In the genomic region with DNA sequence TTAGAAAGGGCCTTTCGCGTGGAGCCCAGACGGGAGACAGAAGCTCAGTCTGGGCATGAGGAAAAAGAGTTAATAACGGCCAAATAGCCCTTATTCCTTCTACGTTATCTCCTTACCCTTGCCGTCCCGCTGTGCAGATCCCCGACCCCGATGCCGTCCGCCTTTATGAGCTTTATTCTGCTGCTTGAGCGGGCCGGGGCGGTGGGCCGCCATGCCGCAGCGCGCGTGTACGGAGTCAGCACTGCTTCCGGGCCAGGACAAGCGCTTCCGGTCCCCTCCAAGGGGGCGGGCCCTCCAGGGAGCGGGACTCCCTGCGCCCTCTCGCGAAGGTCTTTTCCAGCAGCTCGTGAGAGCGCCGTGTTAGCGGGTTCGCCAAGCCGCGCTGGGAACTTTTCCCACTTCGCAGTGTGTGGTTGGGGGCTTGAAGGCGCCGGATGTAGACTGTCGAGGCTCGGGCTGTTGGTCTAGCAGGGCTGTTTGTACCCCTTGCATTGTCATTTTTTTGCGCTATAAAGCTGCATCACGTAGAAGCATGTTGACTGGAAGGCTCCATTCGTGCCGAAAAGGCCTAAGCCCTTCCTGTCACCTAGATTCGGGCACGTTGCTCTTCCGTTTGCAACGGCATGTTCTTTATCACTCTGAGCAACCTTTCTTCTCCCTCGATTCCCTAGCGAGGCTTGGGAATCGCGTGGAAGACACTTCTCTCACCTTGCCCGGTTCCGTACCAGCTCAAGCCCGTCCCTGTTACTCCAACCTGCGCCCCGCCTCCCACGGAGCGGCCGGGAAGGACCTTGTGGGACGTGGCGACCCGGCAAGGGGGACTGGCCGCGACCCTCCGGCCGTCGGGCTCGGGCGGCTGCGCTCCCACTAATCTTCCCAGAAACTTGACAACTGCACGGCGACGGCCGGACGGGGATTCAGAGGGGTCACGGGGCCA, we compare ENCODE assay signal across 1 cellular context.
TF ChIP-seq lines count a peak whose summit lies in the region.

TSS of gene TSR1 (minus strand) at position 243 of the 937 bp plus-strand sequence. CDS start at position 213, 30 bp downstream.

TF ChIP-seq in HepG2, 621 proteins besides CTCF, POLR2A, EP300 and RAD21 (continued from another document and continues in another):
- TF ChIP-seq CSRNP2 (CRISPR knock-in tag; conservative IDR thresholded peaks at IDR 0.05; ENCODE audit: low read depth): 0 out of 2 replicates have a peak, but pooled peaks have one; percentile 28
- peak; percentile 76; the same call in 1 of the 2 replicates for TF ChIP-seq REL (CRISPR knock-in tag; conservative IDR thresholded peaks at IDR 0.05)
- 0 out of 2 replicates have a peak, but pooled peaks have one; percentile 80 for TF ChIP-seq PRMT3 (CRISPR knock-in tag; IDR thresholded peaks at IDR 0.05; ENCODE audit: borderline replicate concordance, low read depth)
- no peak for TF ChIP-seq ZC3H4 (CRISPR knock-in tag; IDR thresholded peaks at IDR 0.05; ENCODE audit: borderline replicate concordance)
- TF ChIP-seq, protein P1, sequence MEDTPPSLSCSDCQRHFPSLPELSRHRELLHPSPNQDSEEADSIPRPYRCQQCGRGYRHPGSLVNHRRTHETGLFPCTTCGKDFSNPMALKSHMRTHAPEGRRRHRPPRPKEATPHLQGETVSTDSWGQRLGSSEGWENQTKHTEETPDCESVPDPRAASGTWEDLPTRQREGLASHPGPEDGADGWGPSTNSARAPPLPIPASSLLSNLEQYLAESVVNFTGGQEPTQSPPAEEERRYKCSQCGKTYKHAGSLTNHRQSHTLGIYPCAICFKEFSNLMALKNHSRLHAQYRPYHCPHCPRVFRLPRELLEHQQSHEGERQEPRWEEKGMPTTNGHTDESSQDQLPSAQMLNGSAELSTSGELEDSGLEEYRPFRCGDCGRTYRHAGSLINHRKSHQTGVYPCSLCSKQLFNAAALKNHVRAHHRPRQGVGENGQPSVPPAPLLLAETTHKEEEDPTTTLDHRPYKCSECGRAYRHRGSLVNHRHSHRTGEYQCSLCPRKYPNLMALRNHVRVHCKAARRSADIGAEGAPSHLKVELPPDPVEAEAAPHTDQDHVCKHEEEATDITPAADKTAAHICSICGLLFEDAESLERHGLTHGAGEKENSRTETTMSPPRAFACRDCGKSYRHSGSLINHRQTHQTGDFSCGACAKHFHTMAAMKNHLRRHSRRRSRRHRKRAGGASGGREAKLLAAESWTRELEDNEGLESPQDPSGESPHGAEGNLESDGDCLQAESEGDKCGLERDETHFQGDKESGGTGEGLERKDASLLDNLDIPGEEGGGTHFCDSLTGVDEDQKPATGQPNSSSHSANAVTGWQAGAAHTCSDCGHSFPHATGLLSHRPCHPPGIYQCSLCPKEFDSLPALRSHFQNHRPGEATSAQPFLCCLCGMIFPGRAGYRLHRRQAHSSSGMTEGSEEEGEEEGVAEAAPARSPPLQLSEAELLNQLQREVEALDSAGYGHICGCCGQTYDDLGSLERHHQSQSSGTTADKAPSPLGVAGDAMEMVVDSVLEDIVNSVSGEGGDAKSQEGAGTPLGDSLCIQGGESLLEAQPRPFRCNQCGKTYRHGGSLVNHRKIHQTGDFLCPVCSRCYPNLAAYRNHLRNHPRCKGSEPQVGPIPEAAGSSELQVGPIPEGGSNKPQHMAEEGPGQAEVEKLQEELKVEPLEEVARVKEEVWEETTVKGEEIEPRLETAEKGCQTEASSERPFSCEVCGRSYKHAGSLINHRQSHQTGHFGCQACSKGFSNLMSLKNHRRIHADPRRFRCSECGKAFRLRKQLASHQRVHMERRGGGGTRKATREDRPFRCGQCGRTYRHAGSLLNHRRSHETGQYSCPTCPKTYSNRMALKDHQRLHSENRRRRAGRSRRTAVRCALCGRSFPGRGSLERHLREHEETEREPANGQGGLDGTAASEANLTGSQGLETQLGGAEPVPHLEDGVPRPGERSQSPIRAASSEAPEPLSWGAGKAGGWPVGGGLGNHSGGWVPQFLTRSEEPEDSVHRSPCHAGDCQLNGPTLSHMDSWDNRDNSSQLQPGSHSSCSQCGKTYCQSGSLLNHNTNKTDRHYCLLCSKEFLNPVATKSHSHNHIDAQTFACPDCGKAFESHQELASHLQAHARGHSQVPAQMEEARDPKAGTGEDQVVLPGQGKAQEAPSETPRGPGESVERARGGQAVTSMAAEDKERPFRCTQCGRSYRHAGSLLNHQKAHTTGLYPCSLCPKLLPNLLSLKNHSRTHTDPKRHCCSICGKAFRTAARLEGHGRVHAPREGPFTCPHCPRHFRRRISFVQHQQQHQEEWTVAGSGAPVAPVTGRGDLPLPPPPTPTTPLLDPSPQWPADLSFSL (CRISPR knock-in tag; IDR thresholded peaks at IDR 0.05): no peak; the same call in 1 of the 2 replicates
- no peak; the same call in 1 of the 2 replicates for TF ChIP-seq ZBTB39 (CRISPR knock-in tag; IDR thresholded peaks at IDR 0.05)
- TF ChIP-seq, protein P2, sequence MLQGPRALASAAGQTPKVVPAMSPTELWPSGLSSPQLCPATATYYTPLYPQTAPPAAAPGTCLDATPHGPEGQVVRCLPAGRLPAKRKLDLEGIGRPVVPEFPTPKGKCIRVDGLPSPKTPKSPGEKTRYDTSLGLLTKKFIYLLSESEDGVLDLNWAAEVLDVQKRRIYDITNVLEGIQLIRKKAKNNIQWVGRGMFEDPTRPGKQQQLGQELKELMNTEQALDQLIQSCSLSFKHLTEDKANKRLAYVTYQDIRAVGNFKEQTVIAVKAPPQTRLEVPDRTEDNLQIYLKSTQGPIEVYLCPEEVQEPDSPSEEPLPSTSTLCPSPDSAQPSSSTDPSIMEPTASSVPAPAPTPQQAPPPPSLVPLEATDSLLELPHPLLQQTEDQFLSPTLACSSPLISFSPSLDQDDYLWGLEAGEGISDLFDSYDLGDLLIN (CRISPR knock-in tag; IDR thresholded peaks at IDR 0.05; ENCODE audit: borderline replicate concordance): peak; percentile 28; the same call in 1 of the 2 replicates
- peak; percentile 72 for TF ChIP-seq ZNF331 (CRISPR knock-in tag; IDR thresholded peaks at IDR 0.05)
- TF ChIP-seq ZNF75D (CRISPR knock-in tag; IDR thresholded peaks at IDR 0.05; ENCODE audit: borderline replicate concordance): no peak
- TF ChIP-seq HOXD1 (CRISPR knock-in tag; IDR thresholded peaks at IDR 0.05): no peak; the same call in 1 of the 2 replicates
- peak; percentile 71 for TF ChIP-seq SP5 (CRISPR knock-in tag; IDR thresholded peaks at IDR 0.05; ENCODE audit: borderline replicate concordance, low read depth)
- peak; percentile 94 for TF ChIP-seq PHF20 (CRISPR knock-in tag; IDR thresholded peaks at IDR 0.05)
- TF ChIP-seq WIZ (CRISPR knock-in tag; IDR thresholded peaks at IDR 0.05): no peak; the same call in 1 of the 2 replicates
- TF ChIP-seq, protein P3, sequence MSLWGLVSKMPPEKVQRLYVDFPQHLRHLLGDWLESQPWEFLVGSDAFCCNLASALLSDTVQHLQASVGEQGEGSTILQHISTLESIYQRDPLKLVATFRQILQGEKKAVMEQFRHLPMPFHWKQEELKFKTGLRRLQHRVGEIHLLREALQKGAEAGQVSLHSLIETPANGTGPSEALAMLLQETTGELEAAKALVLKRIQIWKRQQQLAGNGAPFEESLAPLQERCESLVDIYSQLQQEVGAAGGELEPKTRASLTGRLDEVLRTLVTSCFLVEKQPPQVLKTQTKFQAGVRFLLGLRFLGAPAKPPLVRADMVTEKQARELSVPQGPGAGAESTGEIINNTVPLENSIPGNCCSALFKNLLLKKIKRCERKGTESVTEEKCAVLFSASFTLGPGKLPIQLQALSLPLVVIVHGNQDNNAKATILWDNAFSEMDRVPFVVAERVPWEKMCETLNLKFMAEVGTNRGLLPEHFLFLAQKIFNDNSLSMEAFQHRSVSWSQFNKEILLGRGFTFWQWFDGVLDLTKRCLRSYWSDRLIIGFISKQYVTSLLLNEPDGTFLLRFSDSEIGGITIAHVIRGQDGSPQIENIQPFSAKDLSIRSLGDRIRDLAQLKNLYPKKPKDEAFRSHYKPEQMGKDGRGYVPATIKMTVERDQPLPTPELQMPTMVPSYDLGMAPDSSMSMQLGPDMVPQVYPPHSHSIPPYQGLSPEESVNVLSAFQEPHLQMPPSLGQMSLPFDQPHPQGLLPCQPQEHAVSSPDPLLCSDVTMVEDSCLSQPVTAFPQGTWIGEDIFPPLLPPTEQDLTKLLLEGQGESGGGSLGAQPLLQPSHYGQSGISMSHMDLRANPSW (CRISPR knock-in tag; IDR thresholded peaks at IDR 0.05; ENCODE audit: borderline replicate concordance): no peak; the same call in 1 of the 2 replicates
- no peak for TF ChIP-seq FOXA1 (IDR thresholded peaks at IDR 0.05)
- peak; percentile 2; the same call in 1 of the 2 replicates for TF ChIP-seq FOXA1 (CRISPR knock-in tag; IDR thresholded peaks at IDR 0.05)
- TF ChIP-seq CEBPG (CRISPR knock-in tag; IDR thresholded peaks at IDR 0.05): no peak
- TF ChIP-seq TGIF2 (CRISPR knock-in tag; IDR thresholded peaks at IDR 0.05): peak; percentile 65
- TF ChIP-seq HOXA3 (CRISPR knock-in tag; IDR thresholded peaks at IDR 0.05): peak; percentile 92
- TF ChIP-seq PCBP2 (optimal IDR thresholded peaks at IDR 0.05; ENCODE audit: low read depth, low read length, poor library complexity, severe bottlenecking): no peak
- 0 out of 2 replicates have a peak, but pooled peaks have one; percentile 23 for TF ChIP-seq FOXA3 (CRISPR knock-in tag; IDR thresholded peaks at IDR 0.05)
- TF ChIP-seq KLF13 (CRISPR knock-in tag; IDR thresholded peaks at IDR 0.05): 0 out of 2 replicates have a peak, but pooled peaks have one; percentile 59
- no peak for TF ChIP-seq MAF1 (CRISPR knock-in tag; IDR thresholded peaks at IDR 0.05; ENCODE audit: borderline replicate concordance)
- TF ChIP-seq, protein P4, sequence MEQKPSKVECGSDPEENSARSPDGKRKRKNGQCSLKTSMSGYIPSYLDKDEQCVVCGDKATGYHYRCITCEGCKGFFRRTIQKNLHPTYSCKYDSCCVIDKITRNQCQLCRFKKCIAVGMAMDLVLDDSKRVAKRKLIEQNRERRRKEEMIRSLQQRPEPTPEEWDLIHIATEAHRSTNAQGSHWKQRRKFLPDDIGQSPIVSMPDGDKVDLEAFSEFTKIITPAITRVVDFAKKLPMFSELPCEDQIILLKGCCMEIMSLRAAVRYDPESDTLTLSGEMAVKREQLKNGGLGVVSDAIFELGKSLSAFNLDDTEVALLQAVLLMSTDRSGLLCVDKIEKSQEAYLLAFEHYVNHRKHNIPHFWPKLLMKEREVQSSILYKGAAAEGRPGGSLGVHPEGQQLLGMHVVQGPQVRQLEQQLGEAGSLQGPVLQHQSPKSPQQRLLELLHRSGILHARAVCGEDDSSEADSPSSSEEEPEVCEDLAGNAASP (CRISPR knock-in tag; IDR thresholded peaks at IDR 0.05; ENCODE audit: borderline replicate concordance): no peak
- TF ChIP-seq, protein P5, sequence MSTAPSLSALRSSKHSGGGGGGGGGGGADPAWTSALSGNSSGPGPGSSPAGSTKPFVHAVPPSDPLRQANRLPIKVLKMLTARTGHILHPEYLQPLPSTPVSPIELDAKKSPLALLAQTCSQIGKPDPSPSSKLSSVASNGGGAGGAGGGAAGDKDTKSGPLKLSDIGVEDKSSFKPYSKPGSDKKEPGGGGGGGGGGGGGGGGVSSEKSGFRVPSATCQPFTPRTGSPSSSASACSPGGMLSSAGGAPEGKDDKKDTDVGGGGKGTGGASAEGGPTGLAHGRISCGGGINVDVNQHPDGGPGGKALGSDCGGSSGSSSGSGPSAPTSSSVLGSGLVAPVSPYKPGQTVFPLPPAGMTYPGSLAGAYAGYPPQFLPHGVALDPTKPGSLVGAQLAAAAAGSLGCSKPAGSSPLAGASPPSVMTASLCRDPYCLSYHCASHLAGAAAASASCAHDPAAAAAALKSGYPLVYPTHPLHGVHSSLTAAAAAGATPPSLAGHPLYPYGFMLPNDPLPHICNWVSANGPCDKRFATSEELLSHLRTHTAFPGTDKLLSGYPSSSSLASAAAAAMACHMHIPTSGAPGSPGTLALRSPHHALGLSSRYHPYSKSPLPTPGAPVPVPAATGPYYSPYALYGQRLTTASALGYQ (CRISPR knock-in tag; IDR thresholded peaks at IDR 0.05): no peak; the same call in 1 of the 2 replicates
- TF ChIP-seq ZNF558 (CRISPR knock-in tag; IDR thresholded peaks at IDR 0.05; ENCODE audit: borderline replicate concordance): no peak
- no peak for TF ChIP-seq RELA (CRISPR knock-in tag; IDR thresholded peaks at IDR 0.05)
- TF ChIP-seq RFX3 (CRISPR knock-in tag; IDR thresholded peaks at IDR 0.05): no peak
- TF ChIP-seq CBX1 (IDR thresholded peaks at IDR 0.05; ENCODE audit: low read depth): no peak
- no peak for TF ChIP-seq ZBTB21 (CRISPR knock-in tag; IDR thresholded peaks at IDR 0.05)
- TF ChIP-seq ZSCAN21 (CRISPR knock-in tag; IDR thresholded peaks at IDR 0.05; ENCODE audit: borderline replicate concordance): peak; percentile 41; the same call in 1 of the 2 replicates
- peak; percentile 3; the same call in 1 of the 2 replicates for TF ChIP-seq NFKB2 (CRISPR knock-in tag; IDR thresholded peaks at IDR 0.05; ENCODE audit: borderline replicate concordance)
- TF ChIP-seq CHCHD3 (CRISPR knock-in tag; IDR thresholded peaks at IDR 0.05): peak; percentile 53; the same call in 1 of the 2 replicates
